Comparison of ENCODE assay signal across 13 cellular contexts in genomic region chr2:215003001-215003400, GRCh38.
A peak's percentile ranks its signal among the peaks of the same experiment; 100 is the strongest.
DNase-seq lines count a peak whose midpoint lies in the region; ATAC-seq and TF ChIP-seq lines count a peak whose summit lies in the region.
"Had no signal": no experiment of that assay in that cellular context is flagged by ENCODE, and none has a peak within 500 bp of the region (broad histone marks: within the 10 kb centered on the region; RNA-seq: fewer than 3 reads in every experiment).

No MANE protein-coding gene starts in this region.

- ATAC-seq in GM23338 (no peak), psoas muscle (no peak)

- no peaks in the 10 kb centered on the region for H3K27me3 Mint-ChIP-seq in GM23338 (ENCODE audit: insufficient read depth, low read depth, poor library complexity)
- no peaks in the 10 kb centered on the region for H3K27me3 Mint-ChIP-seq in chondrocyte (ENCODE audit: low read depth)
- H3K27me3 Mint-ChIP-seq: naive B cell had no signal

- H3K4me1 Mint-ChIP-seq in GM23338 (peaks cover 23% of the 10 kb centered on the region), chondrocyte (ENCODE audit: low read depth) (peaks cover 11% of the 10 kb centered on the region)
- H3K4me1 Mint-ChIP-seq: naive B cell had no signal

- BruUV-seq in A673 (replicated peaks; lab: Mats Ljungman, UMichigan): no TSS peak

- H3K9me2 ChIP-seq in GM23338 (ENCODE audit: insufficient read depth): no peaks in the 10 kb centered on the region

- no peaks in the 10 kb centered on the region for H3K4me1 ChIP-seq in A673 (ENCODE audit: insufficient read depth, low read length, poor library complexity, severe bottlenecking)
- H3K4me1 ChIP-seq in GM23338 (ENCODE audit: insufficient read depth): peaks cover 11% of the 10 kb centered on the region; the same call in 1 of the 2 replicates
- H3K4me1 ChIP-seq in psoas muscle: no peaks in the 10 kb centered on the region

- H3K79me2 ChIP-seq in GM23338 (replicated peaks; ENCODE audit: insufficient read depth): no peaks in the 10 kb centered on the region

- POLR2A ChIA-PET in A673 (lab: Charles Lee; ENCODE audit: low non-redundant PET): no interaction called here

- H3K9me3 Mint-ChIP-seq in GM23338: no peaks in the 10 kb centered on the region
- H3K9me3 Mint-ChIP-seq in chondrocyte (ENCODE audit: low read depth): no peaks in the 10 kb centered on the region
- H3K9me3 Mint-ChIP-seq: naive B cell had no signal

- no peaks in the 10 kb centered on the region for H4K20me1 ChIP-seq in GM23338 (replicated peaks; ENCODE audit: insufficient read depth)

- intact Hi-C loops in A673 (cut with micrococcal nuclease; ENCODE audit: unreplicated experiment) (loop anchor here (10.0 kb wide), 1 partner anchor 1198 kb away; no protein-coding TSS in a partner anchor), cardiac septum (cut with DNase I) (no loop called here), psoas muscle (cut with DNase I) (loop anchor here in 1 of 2 donors (10.0 kb wide), 1 partner anchor 1198 kb away; no protein-coding TSS in a partner anchor)

- WGBS in psoas muscle, 3 donors: 13 to 17% (median 13%) methylated on average over 4 of the region's 4 CpGs

- no peaks in the 10 kb centered on the region for H3K36me3 ChIP-seq in A673 (ENCODE audit: insufficient read depth, low read length, poor library complexity, severe bottlenecking)
- no peaks in the 10 kb centered on the region for H3K36me3 ChIP-seq in GM23338 (ENCODE audit: insufficient read depth)
- H3K36me3 ChIP-seq in WERI-Rb-1: no peaks in the 10 kb centered on the region
- no peaks in the 10 kb centered on the region for H3K36me3 ChIP-seq in psoas muscle (ENCODE audit: insufficient read depth in 1 of 2, low read depth in 1 of 2)

- H3K4me3 Mint-ChIP-seq in GM23338: no peak overlapping the region
- no peak overlapping the region for H3K4me3 Mint-ChIP-seq in chondrocyte (ENCODE audit: unreplicated experiment)
- H3K4me3 Mint-ChIP-seq: naive B cell had no signal

- DNase-seq in A673 (ENCODE audit: low spot score) (peak; percentile 5), GM23338 (ENCODE audit: low spot score) (peak; percentile 60), anterior cingulate cortex (lab: John Stamatoyannopoulos, UW) (peak in 34 of 58 donors; percentile 0 to 57 (median 18)), inferior parietal cortex (ENCODE audit: extremely low spot score) (peak; percentile 58), cardiac septum (ENCODE audit: low spot score) (no peak), WERI-Rb-1 (no peak), psoas muscle (no peak), chondrocyte (ENCODE audit: low spot score) (no peak)
- DNase-seq: activated CD4-positive, alpha-beta T cell treated with anti-CD3 and anti-CD28 coated beads, Interleukin-2, amount 50 U/mL, for 1 hour; GOT3; naive B cell; NCI-H1105; T-helper 1 cell had no signal

- no peaks in the 10 kb centered on the region for H3K36me3 Mint-ChIP-seq in GM23338 (ENCODE audit: low read depth)
- no peaks in the 10 kb centered on the region for H3K36me3 Mint-ChIP-seq in chondrocyte (ENCODE audit: low read depth)
- H3K36me3 Mint-ChIP-seq: naive B cell had no signal

- H3K27me3 ChIP-seq in A673 (replicated peaks; ENCODE audit: insufficient read depth, low read depth, low read length, poor library complexity): no peaks in the 10 kb centered on the region
- no peaks in the 10 kb centered on the region for H3K27me3 ChIP-seq in GM23338 (ENCODE audit: insufficient read depth)
- H3K27me3 ChIP-seq in WERI-Rb-1 (ENCODE audit: insufficient read depth, low read depth, severe bottlenecking): no peaks in the 10 kb centered on the region
- H3K27me3 ChIP-seq in psoas muscle (ENCODE audit: insufficient read depth in 3 of 3, low read length in 2 of 3): peaks cover 0 to 5% (median 0%) of the 10 kb centered on the region in 3 donors

- no peaks in the 10 kb centered on the region for H3F3A ChIP-seq in GM23338 (replicated peaks; ENCODE audit: low read depth)

- no peak overlapping the region for H3K4me2 ChIP-seq in GM23338

- H3K9me3 ChIP-seq in A673 (ENCODE audit: low read depth, low read length, poor library complexity, severe bottlenecking) (no peaks in the 10 kb centered on the region), WERI-Rb-1 (ENCODE audit: severe bottlenecking) (no peaks in the 10 kb centered on the region), psoas muscle (no peaks in the 10 kb centered on the region)

- TF ChIP-seq CTCF in A673 (conservative IDR thresholded peaks at IDR 0.05; ENCODE audit: low read depth, low read length) (no peak), GM23338 (conservative IDR thresholded peaks at IDR 0.05; ENCODE audit: low read depth in 2 of 2) (no peak), WERI-Rb-1 (IDR thresholded peaks at IDR 0.05; ENCODE audit: low read depth, low read length) (no peak), psoas muscle (IDR thresholded peaks at IDR 0.05) (no peak), chondrocyte (IDR thresholded peaks at IDR 0.05) (no peak)

- H3K27ac ChIP-seq in A673 (ENCODE audit: low read depth, low read length, poor library complexity, severe bottlenecking) (no peak overlapping the region), GM23338 (ENCODE audit: low read depth) (no peak overlapping the region), WERI-Rb-1 (no peak overlapping the region), psoas muscle (no peak overlapping the region)

- CTCF ChIA-PET in A673 (lab: Charles Lee): no interaction called here

- H3K4me3 ChIP-seq in A673 (ENCODE audit: low read depth, low read length, poor library complexity, severe bottlenecking) (no peak overlapping the region), GM23338 (no peak overlapping the region), WERI-Rb-1 (ENCODE audit: low read depth, low read length) (no peak overlapping the region), psoas muscle (no peak overlapping the region)

- no peak overlapping the region for H2AFZ ChIP-seq in GM23338

- no peak overlapping the region for H3K27ac Mint-ChIP-seq in GM23338
- H3K27ac Mint-ChIP-seq in chondrocyte (ENCODE audit: unreplicated experiment): no peak overlapping the region

TF ChIP-seq in GM23338, 12 proteins besides CTCF, POLR2A, EP300 and RAD21 (continues in another document):
- TF ChIP-seq ZNF462 (CRISPR knock-in tag; IDR thresholded peaks at IDR 0.05): no peak
- TF ChIP-seq JUNB (IDR thresholded peaks at IDR 0.05; ENCODE audit: unreplicated experiment): no peak
- no peak for TF ChIP-seq EZH2phosphoT487 (IDR thresholded peaks at IDR 0.05; ENCODE audit: unreplicated experiment)
- no peak for TF ChIP-seq POLR2AphosphoS5 (IDR thresholded peaks at IDR 0.05; ENCODE audit: low read depth)
- TF ChIP-seq NANOG (IDR thresholded peaks at IDR 0.05; ENCODE audit: borderline replicate concordance): no peak
- no peak for TF ChIP-seq EZH2 (IDR thresholded peaks at IDR 0.05; ENCODE audit: low read depth, unreplicated experiment)

Comparison
In these comparisons a context has a peak if more than half of its experiments do, and no peak if none do; other contexts are left out.
1. DNase-seq: peak in A673 (single experiment), GM23338 (single experiment), anterior cingulate cortex (34 of 58) and inferior parietal cortex (single experiment); none in cardiac septum (single experiment), WERI-Rb-1 (single experiment), psoas muscle (0 of 2) and chondrocyte (single experiment).